27 cellular contexts compared by ENCODE assay signal in genomic region chr15:87439090-87439489, GRCh38.
"Had no signal": no experiment of that assay in that cellular context is flagged by ENCODE, and none has a peak within 500 bp of the region (broad histone marks: within the 10 kb centered on the region; RNA-seq: fewer than 3 reads in every experiment).

No MANE protein-coding gene starts in this region.

- ATAC-seq: effector memory CD8-positive, alpha-beta T cell; esophagus mucosa; foreskin keratinocyte; gastrocnemius medialis; gastroesophageal sphincter; heart left ventricle; heart right ventricle had no signal

- H3K4me1 ChIP-seq: colonic mucosa, esophagus muscularis mucosa, esophagus squamous epithelium, foreskin keratinocyte, gastroesophageal sphincter, heart left ventricle, heart right ventricle had no signal

- H3K9me3 ChIP-seq: colonic mucosa, esophagus muscularis mucosa, esophagus squamous epithelium, gastrocnemius medialis, gastroesophageal sphincter had no signal

- H3K4me2 ChIP-seq: hepatocyte had no signal

- H3K36me3 ChIP-seq: colonic mucosa, esophagus muscularis mucosa, esophagus squamous epithelium, gastrocnemius medialis, gastroesophageal sphincter, heart left ventricle, heart right ventricle had no signal

- H3K27me3 ChIP-seq: colonic mucosa, dorsolateral prefrontal cortex, esophagus muscularis mucosa, esophagus squamous epithelium, foreskin keratinocyte, gastrocnemius medialis, gastroesophageal sphincter, heart left ventricle, heart right ventricle, hepatocyte had no signal

- H3K79me2 ChIP-seq: hepatocyte had no signal

- H3K4me3 ChIP-seq: colonic mucosa, coronary artery, dorsolateral prefrontal cortex, esophagus muscularis mucosa, esophagus squamous epithelium, gastrocnemius medialis, gastroesophageal sphincter, heart left ventricle, heart right ventricle, hepatocyte had no signal

- H3K27ac ChIP-seq: colonic mucosa, coronary artery, dorsolateral prefrontal cortex, epithelial cell of prostate, esophagus muscularis mucosa, esophagus squamous epithelium, foreskin keratinocyte, gastrocnemius medialis, gastroesophageal sphincter, heart left ventricle, heart right ventricle, hepatocyte had no signal

- DNase-seq: colonic mucosa; cortex of kidney; dermis blood vessel endothelial cell; dorsolateral prefrontal cortex; effector CD4-positive, alpha-beta T cell; effector CD8-positive, alpha-beta T cell; effector memory CD4-positive, alpha-beta T cell; effector memory CD8-positive, alpha-beta T cell; endodermal cell; erythroblast; esophagus squamous epithelium; foreskin fibroblast; foreskin keratinocyte; foreskin melanocyte; gastrocnemius medialis; glutamatergic neuron; head of caudate nucleus; heart left ventricle; heart right ventricle had no signal

- H2AFZ ChIP-seq: hepatocyte had no signal

- FAIRE-seq: endothelial cell of umbilical vein, frontal cortex had no signal
